In the genomic region with DNA sequence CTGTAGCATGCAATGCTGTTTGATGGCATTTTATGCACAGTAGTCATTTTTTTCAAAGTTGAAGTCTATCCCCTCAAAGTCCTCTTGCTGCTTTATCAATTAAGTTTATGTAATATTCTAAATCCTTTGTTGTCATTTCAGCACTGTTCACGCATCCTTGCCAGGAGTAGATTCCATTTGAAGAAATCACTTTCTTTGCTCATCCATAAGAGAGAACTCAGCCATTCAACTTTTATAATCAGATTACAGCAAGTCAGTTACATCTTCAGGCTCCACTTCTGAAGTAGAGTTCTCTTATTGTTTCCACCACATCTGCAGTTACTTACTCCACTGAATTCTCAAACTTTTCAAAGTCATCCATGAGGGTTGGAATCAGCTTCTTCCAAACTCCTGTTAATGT, we compare ENCODE assay signal across 20 cellular contexts. TPM values are rescaled to one million over a fixed set of nuclear protein-coding genes. Genes with fewer than 3 reads are reported as not detected.
DNase-seq lines count a peak whose midpoint lies in the region; ATAC-seq and TF ChIP-seq lines count a peak whose summit lies in the region.
"Had no signal": no experiment of that assay in that cellular context is flagged by ENCODE, and none has a peak within 500 bp of the region (broad histone marks: within the 10 kb centered on the region; RNA-seq: fewer than 3 reads in every experiment).

No MANE protein-coding gene starts in this region.

- no peaks in the 10 kb centered on the region for H3K4me1 ChIP-seq in osteoblast (ENCODE audit: insufficient read depth, low read length)
- peaks cover 0 to 4% (median 0%) of the 10 kb centered on the region in 6 donors for H3K4me1 ChIP-seq in spleen
- H3K4me1 ChIP-seq: BLaER1 treated with 17β-estradiol and CSF1 and Interleukin-3, amounts not matched to agents 10 nM and 100 nM had no signal

- H3K9me3 ChIP-seq in osteoblast (ENCODE audit: low read depth, low read length) (no peaks in the 10 kb centered on the region), spleen (no peaks in the 10 kb centered on the region)

- no peaks in the 10 kb centered on the region for H4K20me1 ChIP-seq in osteoblast (ENCODE audit: insufficient read depth, low read length)
- H4K20me1 ChIP-seq: BLaER1 treated with 17β-estradiol and CSF1 and Interleukin-3, amounts not matched to agents 10 nM and 100 nM had no signal

- no peaks in the 10 kb centered on the region for H3K36me3 Mint-ChIP-seq in HFFc6 (ENCODE audit: low read depth)
- no peaks in the 10 kb centered on the region for H3K36me3 Mint-ChIP-seq in effector memory CD8-positive, alpha-beta T cell (ENCODE audit: insufficient read depth)

- peaks cover 8% of the 10 kb centered on the region for H3K4me1 Mint-ChIP-seq in HFFc6 (ENCODE audit: low read depth)
- H3K4me1 Mint-ChIP-seq in effector memory CD8-positive, alpha-beta T cell (ENCODE audit: low read depth in 2 of 2) = peaks cover 6 to 9% of the 10 kb centered on the region in 2 donors

- no peak overlapping the region for H2AFZ ChIP-seq in osteoblast (ENCODE audit: low read length)
- H2AFZ ChIP-seq: PC-9 had no signal

- H3K9me3 Mint-ChIP-seq in HFFc6 = no peaks in the 10 kb centered on the region
- no peaks in the 10 kb centered on the region for H3K9me3 Mint-ChIP-seq in effector memory CD8-positive, alpha-beta T cell
- H3K9me3 Mint-ChIP-seq: CD4-positive, alpha-beta memory T cell had no signal

- no peaks in the 10 kb centered on the region for H3K36me3 ChIP-seq in osteoblast (ENCODE audit: insufficient read depth, low read length)
- peaks cover 0 to 21% (median 0%) of the 10 kb centered on the region in 6 donors for H3K36me3 ChIP-seq in spleen

- H3K27me3 ChIP-seq in osteoblast (ENCODE audit: insufficient read depth, low read length) (no peaks in the 10 kb centered on the region), spleen (replicated peaks in 1 of 7) (no peaks in the 10 kb centered on the region)
- H3K27me3 ChIP-seq: BLaER1 treated with 17β-estradiol and CSF1 and Interleukin-3, amounts not matched to agents 10 nM and 100 nM had no signal

- WGBS in spleen, 5 donors = 97 to 100% (median 98%) methylated on average over 1 of the region's 1 CpG

- TF ChIP-seq POLR2A in spleen (IDR thresholded peaks at IDR 0.05) = no peak

- H3K4me2 ChIP-seq in osteoblast (ENCODE audit: insufficient read depth, low read length) = no peak overlapping the region
- H3K4me2 ChIP-seq: BLaER1 treated with 17β-estradiol and CSF1 and Interleukin-3, amounts not matched to agents 10 nM and 100 nM; PC-9 had no signal

- no peak for TF ChIP-seq CTCF in HFFc6 (IDR thresholded peaks at IDR 0.05)
- TF ChIP-seq CTCF in osteoblast (IDR thresholded peaks at IDR 0.05; ENCODE audit: extremely low read depth, low read depth, low read length) = no peak
- TF ChIP-seq CTCF in spleen (IDR thresholded peaks at IDR 0.05 in 8 of 11, conservative IDR thresholded peaks at IDR 0.05 in 3 of 11) = no peak

- H3K27ac ChIP-seq in osteoblast (ENCODE audit: low read depth, low read length) = no peak overlapping the region
- H3K27ac ChIP-seq in spleen = no peak overlapping the region
- H3K27ac ChIP-seq: BLaER1 treated with 17β-estradiol and CSF1 and Interleukin-3, amounts not matched to agents 10 nM and 100 nM; PC-9; SK-N-MC had no signal

- no peak for ATAC-seq in effector memory CD8-positive, alpha-beta T cell (replicated peaks)

- no peak overlapping the region for H3K27ac Mint-ChIP-seq in HFFc6
- no peak overlapping the region for H3K27ac Mint-ChIP-seq in effector memory CD8-positive, alpha-beta T cell

- no peaks in the 10 kb centered on the region for H3K27me3 Mint-ChIP-seq in HFFc6 (ENCODE audit: insufficient read depth)
- H3K27me3 Mint-ChIP-seq in effector memory CD8-positive, alpha-beta T cell = no peaks in the 10 kb centered on the region
- H3K27me3 Mint-ChIP-seq: CD4-positive, alpha-beta memory T cell had no signal

- peak; percentile 14 for DNase-seq in GM03348 (ENCODE audit: low spot score)
- DNase-seq in HFFc6 = peak; percentile 1
- DNase-seq in fibroblast of gingiva (ENCODE audit: low read depth) = peak; percentile 26
- DNase-seq in osteoblast (ENCODE audit: insufficient read length, low spot score, missing footprints) = peak; percentile 46
- DNase-seq in SKM-1 (lab: John Stamatoyannopoulos, UW; ENCODE audit: unreplicated experiment) = no peak
- no peak for DNase-seq in spleen
- DNase-seq in effector memory CD8-positive, alpha-beta T cell = no peak
- DNase-seq: CD4-positive, alpha-beta memory T cell; DND-41; KBM-7; MM.1S; NCI-H1092; NCI-H1436; NCI-H187 treated with DMSO at 0.1 percent for 48 hours; NCI-H2107; PC-9; RPMI8226; SHP77 had no signal

- H3K79me2 ChIP-seq in osteoblast (ENCODE audit: insufficient read depth, low read length) = no peaks in the 10 kb centered on the region

- no peak overlapping the region for H3K4me3 Mint-ChIP-seq in HFFc6
- no peak overlapping the region for H3K4me3 Mint-ChIP-seq in effector memory CD8-positive, alpha-beta T cell
- H3K4me3 Mint-ChIP-seq: CD4-positive, alpha-beta memory T cell had no signal

- intact Hi-C loops in spleen (cut with DNase I; ENCODE audit: low total_unique reads) = no loop called here

- H3K4me3 ChIP-seq in osteoblast (ENCODE audit: insufficient read depth, low read length) (no peak overlapping the region), spleen (no peak overlapping the region)
- H3K4me3 ChIP-seq: BLaER1 treated with 17β-estradiol and CSF1 and Interleukin-3, amounts not matched to agents 10 nM and 100 nM; PC-9; SK-N-MC had no signal

RNA-seq across cellular contexts. Expression of a gene that starts 32.3 kb away (rescaled TPM):
- 10 to 100 TPM; 10.9 to 17.9 (median 14.8) TPM for total RNA-seq in HFFc6 (2021; fragmentation: NEBNext Ultra II Directional; extraction: Animal tissue kit (Norgen Biotek cat#: 25700))
- 6.5 and 9.1 TPM in 2 replicates for total RNA-seq in osteoblast
- 10 to 100 TPM in 4 of 7 donors, 1 to 10 TPM in 3; 5.1 to 17.3 (median 11.1) TPM for total RNA-seq in spleen
- 10 to 100 TPM; 11.3 to 18.7 (median 13.8) TPM for polyA plus RNA-seq in spleen

Comparison
In these comparisons a context has a peak if more than half of its experiments do, and no peak if none do; other contexts are left out.
1. DNase-seq: peak in GM03348 (single experiment), HFFc6 (single experiment), fibroblast of gingiva (single experiment) and osteoblast (single experiment); none in SKM-1 (single experiment), spleen (single experiment) and effector memory CD8-positive, alpha-beta T cell (0 of 3).